1 cellular context compared by ENCODE assay signal in genomic region chrX:124415115-124415798, GRCh38.
TF ChIP-seq lines count a peak whose summit lies in the region.

No MANE protein-coding gene starts in this region.

TF ChIP-seq in GM12878, 131 proteins besides CTCF, POLR2A, EP300 and RAD21 (continued from another document):
- TF ChIP-seq HSF1 (IDR thresholded peaks at IDR 0.05; ENCODE audit: low read depth, low read length), result no peak
